15 cellular contexts compared by ENCODE assay signal in the genomic region with DNA sequence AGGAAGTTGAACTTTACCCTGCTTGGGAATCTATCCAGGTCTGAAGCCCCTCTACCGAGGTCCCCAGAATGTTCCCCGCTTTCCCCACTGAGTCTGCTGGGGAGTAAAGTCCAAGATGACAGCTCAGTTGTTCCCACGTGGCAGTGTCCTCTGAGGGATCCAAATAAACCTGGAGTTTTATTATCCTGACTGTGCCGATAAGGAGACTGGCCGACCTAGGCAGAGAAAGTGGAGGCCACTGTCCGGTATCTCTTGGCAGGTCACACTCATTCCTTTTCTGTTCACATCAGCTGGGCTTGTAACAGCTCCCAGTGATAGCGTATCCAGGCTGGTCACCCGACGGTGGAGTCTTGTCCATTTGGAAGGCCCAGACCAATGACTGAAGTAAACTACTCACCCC.
"Had no signal": no experiment of that assay in that cellular context is flagged by ENCODE, and none has a peak within 500 bp of the region (broad histone marks: within the 10 kb centered on the region; RNA-seq: fewer than 3 reads in every experiment).

No MANE protein-coding gene starts in this region.

- H3K27me3 ChIP-seq: ascending aorta, breast epithelium, neural progenitor cell, pancreas had no signal

- H3K4me3 ChIP-seq: ascending aorta, breast epithelium, neural progenitor cell, pancreas had no signal

- H2AFZ ChIP-seq: neural progenitor cell had no signal

- H3K9ac ChIP-seq: neural progenitor cell had no signal

- H3K4me2 ChIP-seq: neural progenitor cell had no signal

- H3K9me3 ChIP-seq: ascending aorta, breast epithelium, pancreas had no signal

- H3K4me1 ChIP-seq: ascending aorta, breast epithelium, pancreas had no signal

- H3K27ac Mint-ChIP-seq: activated naive CD4-positive, alpha-beta T cell treated with anti-CD3 and anti-CD28 coated beads, Interleukin-2, amount 10 ng/mL, durations not matched to agents 7 days and 5 days; naive B cell; neural progenitor cell; stimulated activated naive B cell treated with anti-CD40 and anti-IgM and Interleukin-4, amounts not matched to agents 10 μg/mL and 1 μg/mL and 100 μg/mL, for 72 hours; T-helper 2 cell treated with Interferon-gamma antibody and Interleukin-4, amounts not matched to agents 5 μg/mL and 100 μg/mL, for 36 hours; type B pancreatic cell had no signal

- H3K4me1 Mint-ChIP-seq: activated naive CD4-positive, alpha-beta T cell treated with anti-CD3 and anti-CD28 coated beads, Interleukin-2, amount 10 ng/mL, durations not matched to agents 7 days and 5 days; naive B cell; stimulated activated naive B cell treated with anti-CD40 and anti-IgM and Interleukin-4, amounts not matched to agents 10 μg/mL and 1 μg/mL and 100 μg/mL, for 72 hours had no signal

- H3K9me3 Mint-ChIP-seq: activated naive CD4-positive, alpha-beta T cell treated with anti-CD3 and anti-CD28 coated beads, Interleukin-2, amount 10 ng/mL, durations not matched to agents 7 days and 5 days; naive B cell; neural progenitor cell; stimulated activated naive B cell treated with anti-CD40 and anti-IgM and Interleukin-4, amounts not matched to agents 10 μg/mL and 1 μg/mL and 100 μg/mL, for 72 hours; T-helper 2 cell treated with Interferon-gamma antibody and Interleukin-4, amounts not matched to agents 5 μg/mL and 100 μg/mL, for 36 hours; type B pancreatic cell had no signal

- H3K27ac ChIP-seq: ascending aorta, breast epithelium, neural progenitor cell, pancreas had no signal

- H3K36me3 ChIP-seq: ascending aorta, breast epithelium, neural progenitor cell, pancreas had no signal

- H3K4me3 Mint-ChIP-seq: activated naive CD4-positive, alpha-beta T cell treated with anti-CD3 and anti-CD28 coated beads, Interleukin-2, amount 10 ng/mL, durations not matched to agents 7 days and 5 days; naive B cell; stimulated activated naive B cell treated with anti-CD40 and anti-IgM and Interleukin-4, amounts not matched to agents 10 μg/mL and 1 μg/mL and 100 μg/mL, for 72 hours; T-helper 2 cell treated with Interferon-gamma antibody and Interleukin-4, amounts not matched to agents 5 μg/mL and 100 μg/mL, for 36 hours; type B pancreatic cell had no signal

- DNase-seq: activated CD4-positive, alpha-beta T cell treated with anti-CD3 and anti-CD28 coated beads, Interleukin-2, amount 50 U/mL, for 1 hour; activated naive CD4-positive, alpha-beta T cell treated with anti-CD3 and anti-CD28 coated beads, Interleukin-2, amount 10 ng/mL, durations not matched to agents 7 days and 5 days; activated T-cell treated with anti-CD3 and anti-CD28 coated beads for 4 hours; hypothalamus; naive B cell; pancreas; stimulated activated CD4-positive, alpha-beta T cell treated with anti-CD3 and anti-CD28 coated beads, Interleukin-15, amount 100 ng/mL, for 24 hours; stimulated activated CD4-positive, alpha-beta T cell treated with anti-CD3 and anti-CD28 coated beads, Interleukin-4, amount 100 ng/mL, for 1 hour; stimulated activated naive B cell treated with anti-CD40 and anti-IgM and Interleukin-4, amounts not matched to agents 10 μg/mL and 1 μg/mL and 100 μg/mL, for 72 hours had no signal

- ATAC-seq: activated CD4-positive, CD25-positive, alpha-beta regulatory T cell treated with anti-CD3 and anti-CD28 coated beads, Interleukin-2, amount 50 U/mL, for 24 hours; pancreas; stimulated activated naive B cell treated with anti-CD40 and anti-IgM and Interleukin-4, amounts not matched to agents 10 μg/mL and 1 μg/mL and 100 μg/mL, for 72 hours had no signal

- H3K27me3 Mint-ChIP-seq: activated naive CD4-positive, alpha-beta T cell treated with anti-CD3 and anti-CD28 coated beads, Interleukin-2, amount 10 ng/mL, durations not matched to agents 7 days and 5 days; type B pancreatic cell had no signal
